Comparison of ENCODE assay signal across 17 cellular contexts in genomic region chr22:26446808-26447515, GRCh38. TPM values are rescaled to one million over a fixed set of nuclear protein-coding genes. Genes with fewer than 3 reads are reported as not detected.
DNase-seq lines count a peak whose midpoint lies in the region; ATAC-seq and TF ChIP-seq lines count a peak whose summit lies in the region.
"Had no signal": no experiment of that assay in that cellular context is flagged by ENCODE, and none has a peak within 500 bp of the region (broad histone marks: within the 10 kb centered on the region; RNA-seq: fewer than 3 reads in every experiment).

No MANE protein-coding gene starts in this region.

- H3K79me2 ChIP-seq in H9 (ENCODE audit: insufficient read depth, low read length) = no peaks in the 10 kb centered on the region

- no peak overlapping the region for H3K14ac ChIP-seq in H9 (ENCODE audit: insufficient read depth, low read length)

- H3K4me1 Mint-ChIP-seq in H9 = peaks cover 7 to 15% of the 10 kb centered on the region in 2 experiments
- H3K4me1 Mint-ChIP-seq in endothelial cell (ENCODE audit: unreplicated experiment) = peaks cover 5% of the 10 kb centered on the region

- H4K8ac ChIP-seq in H9 (replicated peaks; ENCODE audit: insufficient read length, low read depth, low read length) = no peak overlapping the region

- H3K9me3 Mint-ChIP-seq in H9 = no peaks in the 10 kb centered on the region
- H3K9me3 Mint-ChIP-seq in endothelial cell (ENCODE audit: unreplicated experiment) = no peaks in the 10 kb centered on the region
- H3K9me3 Mint-ChIP-seq: CD4-positive, CD25-positive, alpha-beta regulatory T cell had no signal

- no peaks in the 10 kb centered on the region for H3K4me1 ChIP-seq in H9 (ENCODE audit: insufficient read depth, low read length)
- H3K4me1 ChIP-seq in rectal smooth muscle tissue (ENCODE audit: control insufficient read depth, insufficient read depth, low read length) = peaks cover 7% of the 10 kb centered on the region
- H3K4me1 ChIP-seq: Caco-2 had no signal

- no peak overlapping the region for H3K4me3 Mint-ChIP-seq in H9
- no peak overlapping the region for H3K4me3 Mint-ChIP-seq in endothelial cell (ENCODE audit: unreplicated experiment)
- H3K4me3 Mint-ChIP-seq: B cell; CD4-positive, CD25-positive, alpha-beta regulatory T cell had no signal

- H4K20me1 ChIP-seq in H9 (ENCODE audit: control insufficient read depth, insufficient read depth, insufficient read length) = no peaks in the 10 kb centered on the region

- peaks cover 4 to 18% (median 18%) of the 10 kb centered on the region in 3 experiments; a peak in 6 of 7 replicates for H3K36me3 Mint-ChIP-seq in H9 (ENCODE audit: insufficient read depth in 1 of 3, low read depth in 3 of 3)
- peaks cover 28% of the 10 kb centered on the region for H3K36me3 Mint-ChIP-seq in endothelial cell (ENCODE audit: low read depth, unreplicated experiment)

- H3K23ac ChIP-seq in H9 (ENCODE audit: insufficient read length, low read depth, low read length) = no peak overlapping the region

- no peak overlapping the region for H2BK120ac ChIP-seq in H9 (ENCODE audit: low read depth, low read length, poor library complexity, severe bottlenecking)

- H2BK12ac ChIP-seq in H9 (ENCODE audit: insufficient read length, low read depth, low read length) = no peak overlapping the region

- no peak overlapping the region for H2BK15ac ChIP-seq in H9 (ENCODE audit: low read depth, low read length)

- no peak overlapping the region for H2AK5ac ChIP-seq in H9 (ENCODE audit: insufficient read length, low read length)

- no peaks in the 10 kb centered on the region for H3K27me3 Mint-ChIP-seq in H9 (ENCODE audit: low read depth)
- peaks cover 6% of the 10 kb centered on the region for H3K27me3 Mint-ChIP-seq in endothelial cell (ENCODE audit: unreplicated experiment)
- H3K27me3 Mint-ChIP-seq: B cell; CD4-positive, CD25-positive, alpha-beta regulatory T cell had no signal

- no peak for TF ChIP-seq CTCF in H9 (conservative IDR thresholded peaks at IDR 0.05)
- TF ChIP-seq CTCF in endothelial cell (IDR thresholded peaks at IDR 0.05; ENCODE audit: unreplicated experiment) = no peak

- WGBS in H9 (ENCODE audit: extremely low coverage, insufficient read length, low lambda C conversion rate) = no CpG with 5 or more reads among the region's 17 CpGs

- H3K4ac ChIP-seq in H9 (ENCODE audit: low read depth, low read length) = no peak overlapping the region

- no peak overlapping the region for H3K4me2 ChIP-seq in H9 (ENCODE audit: insufficient read depth, insufficient read length, low read length)

- no peaks in the 10 kb centered on the region for H3K79me1 ChIP-seq in H9 (ENCODE audit: insufficient read depth, low read depth, low read length, poor library complexity, severe bottlenecking)

- no peak overlapping the region for H3T11ph ChIP-seq in H9 (ENCODE audit: low read length)

- no peak for ATAC-seq in HG03565 (IDR thresholded peaks at IDR 0.05; ENCODE audit: unreplicated experiment)
- no peak for ATAC-seq in HG02588 (IDR thresholded peaks at IDR 0.05; ENCODE audit: unreplicated experiment)

- H3K9ac ChIP-seq in H9 (ENCODE audit: extremely low read depth, insufficient read length, low read length) (no peak overlapping the region), rectal smooth muscle tissue (ENCODE audit: low read length) (no peak overlapping the region)

- H2AFZ ChIP-seq in H9 (ENCODE audit: low read length) = no peak overlapping the region

- H4K91ac ChIP-seq in H9 (ENCODE audit: insufficient read length, low read depth, low read length) = no peak overlapping the region

- H3K9me3 ChIP-seq in H9 (ENCODE audit: control insufficient read depth, low read depth, low read length) = no peaks in the 10 kb centered on the region
- H3K9me3 ChIP-seq: Caco-2 had no signal

- H3K18ac ChIP-seq in H9 (ENCODE audit: insufficient read length, low read depth, low read length) = no peak overlapping the region

- no peaks in the 10 kb centered on the region for H3K36me3 ChIP-seq in rectal smooth muscle tissue (ENCODE audit: control insufficient read depth, insufficient read depth, low read length)

- no peaks in the 10 kb centered on the region for H3K23me2 ChIP-seq in H9 (ENCODE audit: insufficient read length, low read depth, low read length, poor library complexity, severe bottlenecking)

- H3K4me3 ChIP-seq in rectal smooth muscle tissue (ENCODE audit: low read length) = no peak overlapping the region

- H3K56ac ChIP-seq in H9 (ENCODE audit: insufficient read length, low read depth, low read length) = no peak overlapping the region

- H3K27me3 ChIP-seq in H9 (ENCODE audit: insufficient read depth, low read length) (no peaks in the 10 kb centered on the region), rectal smooth muscle tissue (ENCODE audit: control insufficient read depth, insufficient read depth, low read length) (no peaks in the 10 kb centered on the region)

- H3K27ac Mint-ChIP-seq in H9 (peak overlapping the region; percentile 44 to 76 (median 60); a peak in 6 of 7 replicates), endothelial cell (ENCODE audit: unreplicated experiment) (peak overlapping the region; percentile 3)
- H3K27ac Mint-ChIP-seq: B cell had no signal

- H2BK5ac ChIP-seq in H9 (ENCODE audit: insufficient read length, low read length) = no peak overlapping the region

- H3K27ac ChIP-seq in H9 (ENCODE audit: insufficient read length, low read depth, low read length) = no peak overlapping the region
- H3K27ac ChIP-seq in rectal smooth muscle tissue (ENCODE audit: low read depth, low read length) = peak overlapping the region; percentile 38
- H3K27ac ChIP-seq: 22Rv1 had no signal

- H4K5ac ChIP-seq in H9 (ENCODE audit: insufficient read length, low read depth, low read length) = no peak overlapping the region

- DNase-seq in DMS 273 (lab: John Stamatoyannopoulos, UW; ENCODE audit: unreplicated experiment) (peak; percentile 65), DMS 273 treated with DMSO at 0.1 percent for 48 hours (lab: John Stamatoyannopoulos, UW) (no peak), H9 (no peak), endothelial cell (ENCODE audit: low spot score) (no peak)
- DNase-seq in stimulated activated CD4-positive, alpha-beta T cell treated with anti-CD3 and anti-CD28 coated beads, Interleukin-2, amount 100 ng/mL, for 24 hours = no peak
- DNase-seq: Caco-2; CD4-positive, CD25-positive, alpha-beta regulatory T cell; Karpas-422; NCI-H1105; NCI-H226; NCI-H526; NK-92 treated with Interleukin-12 subunit alpha and Interleukin-12 subunit beta, amount 100 ng/mL, for 24 hours had no signal

- H2BK20ac ChIP-seq in H9 (ENCODE audit: low read depth, low read length, poor library complexity, severe bottlenecking) = no peak overlapping the region

RNA-seq across cellular contexts. Expression of gene ASPHD2, which starts 17.9 kb away (rescaled TPM):
- total RNA-seq in H9 (2021) (7.1 and 8.5 TPM in 2 replicates), endothelial cell (ENCODE audit: unreplicated experiment) (14.5 TPM)
- total RNA-seq: Caco-2 had no signal

RNA-seq across cellular contexts. Expression of gene HPS4, which starts 36.6 kb away (rescaled TPM):
- 24.4 and 26.2 TPM in 2 replicates for total RNA-seq in H9 (2021)
- total RNA-seq in endothelial cell (ENCODE audit: unreplicated experiment) = 34.2 TPM

RNA-seq across cellular contexts. Expression of gene SRRD, which starts 36.7 kb away (rescaled TPM):
- 32.2 and 36.0 TPM in 2 replicates for total RNA-seq in H9 (2021)
- 19.5 TPM for total RNA-seq in endothelial cell (ENCODE audit: unreplicated experiment)
